In the genomic region with DNA sequence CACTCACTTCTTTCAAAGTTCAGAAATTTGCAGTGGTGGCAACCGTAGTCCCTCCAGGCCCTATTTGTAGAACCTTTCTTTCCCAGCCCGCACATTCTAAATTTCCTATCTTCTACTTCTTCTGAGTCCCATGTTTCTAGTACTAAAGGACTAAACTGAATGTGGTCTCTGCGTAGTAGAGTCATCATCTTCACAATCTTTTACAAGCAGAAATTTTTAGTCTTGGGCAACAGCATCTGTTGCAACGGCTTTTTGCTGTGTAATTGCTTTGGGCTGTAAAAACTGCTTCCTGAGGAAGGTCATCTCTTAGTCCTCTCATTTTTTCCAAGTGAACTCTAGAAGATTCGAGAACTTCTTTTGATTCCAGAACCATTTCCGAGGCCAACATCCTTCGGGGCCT, we compare ENCODE assay signal across 15 cellular contexts. TPM values are rescaled to one million over a fixed set of nuclear protein-coding genes. Genes with fewer than 3 reads are reported as not detected.
A peak's percentile ranks its signal among the peaks of the same experiment; 100 is the strongest.
DNase-seq lines count a peak whose midpoint lies in the region; ATAC-seq and TF ChIP-seq lines count a peak whose summit lies in the region.
"Had no signal": no experiment of that assay in that cellular context is flagged by ENCODE, and none has a peak within 500 bp of the region (broad histone marks: within the 10 kb centered on the region; RNA-seq: fewer than 3 reads in every experiment).

No MANE protein-coding gene starts in this region.

- H3K4me3 ChIP-seq in heart right ventricle (no peak overlapping the region), spleen (peak overlapping the region in 1 of 8 donors; percentile 31)
- H3K4me3 ChIP-seq: breast epithelium had no signal

- no peak for TF ChIP-seq CTCF in heart right ventricle (IDR thresholded peaks at IDR 0.05)
- no peak for TF ChIP-seq CTCF in spleen (IDR thresholded peaks at IDR 0.05 in 8 of 11, conservative IDR thresholded peaks at IDR 0.05 in 3 of 11)

- H3K27me3 ChIP-seq in heart right ventricle = no peaks in the 10 kb centered on the region
- no peaks in the 10 kb centered on the region for H3K27me3 ChIP-seq in spleen (replicated peaks in 1 of 7)
- H3K27me3 ChIP-seq: breast epithelium had no signal

- H3K9me3 ChIP-seq in heart right ventricle (no peaks in the 10 kb centered on the region), spleen (no peaks in the 10 kb centered on the region)
- H3K9me3 ChIP-seq: breast epithelium had no signal

- H3K36me3 ChIP-seq in heart right ventricle = no peaks in the 10 kb centered on the region
- H3K36me3 ChIP-seq in spleen = no peaks in the 10 kb centered on the region
- H3K36me3 ChIP-seq: breast epithelium had no signal

- H3K4me1 ChIP-seq in heart right ventricle (peaks cover 0 to 78% (median 15%) of the 10 kb centered on the region in 9 donors), spleen (peaks cover 22 to 88% (median 56%) of the 10 kb centered on the region in 6 donors)

- intact Hi-C loops in heart right ventricle (cut with DNase I) = no loop called here
- intact Hi-C loops in spleen (cut with DNase I; ENCODE audit: low total_unique reads) = no loop called here

- no peak for TF ChIP-seq POLR2A in spleen (IDR thresholded peaks at IDR 0.05)

- peak in 5 of 8 donors; percentile 22 to 61 (median 58) for ATAC-seq in heart right ventricle

- WGBS in heart right ventricle, 2 donors = 69 to 78% methylated on average over 7 of the region's 7 CpGs
- 39 to 57% (median 56%) methylated on average over 7 of the region's 7 CpGs for WGBS in spleen, 5 donors

- DNase-seq in GM04503 (ENCODE audit: low read depth) (peak; percentile 68), SIG-M5 (lab: John Stamatoyannopoulos, UW) (peak; percentile 52), heart right ventricle (peak in 1 of 2 donors; percentile 17), spleen (no peak), GM03348 (ENCODE audit: low spot score) (no peak), NCI-H2171 treated with DMSO at 0.1 percent for 48 hours (lab: John Stamatoyannopoulos, UW) (no peak), 8988T (no peak), NCI-H1436 (lab: John Stamatoyannopoulos, UW) (no peak)
- DNase-seq: activated CD4-positive, CD25-positive, alpha-beta regulatory T cell; activated T-cell treated with anti-CD3 and anti-CD28 coated beads, Interleukin-2, amount 50 U/mL, for 48 hours; KG1; NCI-H226; SHP77; stimulated activated CD4-positive, alpha-beta T cell treated with anti-CD3 and anti-CD28 coated beads, Interleukin-12 subunit alpha, Interleukin-12 subunit beta, amount 100 ng/mL, for 4 hours had no signal

- peak overlapping the region in 8 of 10 donors; percentile 12 to 86 (median 45) for H3K27ac ChIP-seq in heart right ventricle
- H3K27ac ChIP-seq in spleen = peak overlapping the region in 7 of 8 donors; percentile 40 to 90 (median 85)

RNA-seq across cellular contexts. Expression of a gene that starts 23.9 kb away (rescaled TPM):
- total RNA-seq in heart right ventricle = 1 to 10 TPM in 8 of 10 donors, under 1 TPM in 2; 0.76 to 3.4 (median 2.3) TPM
- polyA plus RNA-seq in heart right ventricle = 1 to 10 TPM in 1 of 2 donors, under 1 TPM in 1; 0.72 to 1.0 TPM
- total RNA-seq in spleen = 10 to 100 TPM; 28.2 to 63.0 (median 50.0) TPM
- 10 to 100 TPM; 10.5 to 13.8 (median 13.1) TPM for polyA plus RNA-seq in spleen

Comparison
In these comparisons a context has a peak if more than half of its experiments do, and no peak if none do; other contexts are left out.
1. DNase-seq: peak in GM04503 (single experiment) and SIG-M5 (single experiment); none in spleen (single experiment), GM03348 (single experiment), NCI-H2171 treated with DMSO at 0.1 percent for 48 hours (single experiment), 8988T (single experiment) and NCI-H1436 (single experiment).
2. RNA of a gene that starts 23.9 kb away (total RNA-seq): 28.2 to 63.0 TPM in spleen; 0.76 to 3.4 TPM in heart right ventricle; every median in the first group is over 4 times any median in the second.